Comparison of ENCODE assay signal across 1 cellular context in genomic region chr22:20951151-20951931, GRCh38.
TF ChIP-seq lines count a peak whose summit lies in the region.

No MANE protein-coding gene starts in this region.

TF ChIP-seq in K562, 482 proteins besides CTCF, POLR2A, EP300 and RAD21 (continued from another document):
- TF ChIP-seq ZNF197 (CRISPR knock-in tag; IDR thresholded peaks at IDR 0.05; ENCODE audit: low read depth) (no peak), ARID4B (CRISPR knock-in tag; IDR thresholded peaks at IDR 0.05) (no peak), RBBP5 (IDR thresholded peaks at IDR 0.05; ENCODE audit: borderline replicate concordance, insufficient read depth, low read length, poor library complexity, severe bottlenecking) (peak; percentile 49), ZMIZ1 (IDR thresholded peaks at IDR 0.05; ENCODE audit: low read depth in 2 of 2, low read length in 2 of 2) (no peak), SMAD2 (IDR thresholded peaks at IDR 0.05; ENCODE audit: low read depth, low read length) (0 out of 2 replicates have a peak, but pooled peaks have one; percentile 70), RAD51 (IDR thresholded peaks at IDR 0.05; ENCODE audit: borderline replicate concordance, low read depth) (no peak), ZKSCAN8 (CRISPR knock-in tag; IDR thresholded peaks at IDR 0.05) (no peak), RFX5 (IDR thresholded peaks at IDR 0.05; ENCODE audit: low read depth, low read length) (no peak), GATAD2A (IDR thresholded peaks at IDR 0.05) (no peak), ELF2 (CRISPR knock-in tag; IDR thresholded peaks at IDR 0.05) (no peak), NFRKB (IDR thresholded peaks at IDR 0.05; ENCODE audit: low read depth) (no peak), RBM17 (IDR thresholded peaks at IDR 0.05; ENCODE audit: borderline replicate concordance, low read depth, low read length) (no peak), RBM14 (IDR thresholded peaks at IDR 0.05; ENCODE audit: borderline replicate concordance, insufficient read depth, low read depth, low read length) (no peak), ZNF263 (CRISPR knock-in tag; IDR thresholded peaks at IDR 0.05; ENCODE audit: borderline replicate concordance) (0 out of 2 replicates have a peak, but pooled peaks have one; percentile 31), ZNF740 (CRISPR knock-in tag; IDR thresholded peaks at IDR 0.05) (peak; percentile 61; the same call in 1 of the 2 replicates), ZNF740 (tag; IDR thresholded peaks at IDR 0.05) (no peak), ID3 (CRISPR knock-in tag; IDR thresholded peaks at IDR 0.05) (0 out of 2 replicates have a peak, but pooled peaks have one; percentile 13), ID3 (tag; IDR thresholded peaks at IDR 0.05) (no peak), CSDE1 (IDR thresholded peaks at IDR 0.05) (no peak), SIN3B (IDR thresholded peaks at IDR 0.05; ENCODE audit: low read depth) (no peak), GMEB1 (CRISPR knock-in tag; IDR thresholded peaks at IDR 0.05) (no peak), DEAF1 (CRISPR knock-in tag; IDR thresholded peaks at IDR 0.05) (no peak), TSHZ1 (CRISPR knock-in tag; IDR thresholded peaks at IDR 0.05) (no peak), HDAC2 (IDR thresholded peaks at IDR 0.05) (no peak), POLR2G (IDR thresholded peaks at IDR 0.05; ENCODE audit: low read depth, low read length) (no peak), E2F8 (IDR thresholded peaks at IDR 0.05; ENCODE audit: low read depth, partially characterized antibody) (no peak), HEY1 (CRISPR knock-in tag; IDR thresholded peaks at IDR 0.05; ENCODE audit: borderline replicate concordance) (no peak), NCOR1 (IDR thresholded peaks at IDR 0.05) (no peak), ZNF584 (CRISPR knock-in tag; IDR thresholded peaks at IDR 0.05; ENCODE audit: low read depth) (no peak), MECOM (CRISPR knock-in tag; IDR thresholded peaks at IDR 0.05) (no peak), MAX (CRISPR knock-in tag; IDR thresholded peaks at IDR 0.05) (no peak), ZNF699 (CRISPR knock-in tag; IDR thresholded peaks at IDR 0.05; ENCODE audit: insufficient replicate concordance) (peak; percentile 33)
